Comparison of ENCODE assay signal across 20 cellular contexts in the genomic region with DNA sequence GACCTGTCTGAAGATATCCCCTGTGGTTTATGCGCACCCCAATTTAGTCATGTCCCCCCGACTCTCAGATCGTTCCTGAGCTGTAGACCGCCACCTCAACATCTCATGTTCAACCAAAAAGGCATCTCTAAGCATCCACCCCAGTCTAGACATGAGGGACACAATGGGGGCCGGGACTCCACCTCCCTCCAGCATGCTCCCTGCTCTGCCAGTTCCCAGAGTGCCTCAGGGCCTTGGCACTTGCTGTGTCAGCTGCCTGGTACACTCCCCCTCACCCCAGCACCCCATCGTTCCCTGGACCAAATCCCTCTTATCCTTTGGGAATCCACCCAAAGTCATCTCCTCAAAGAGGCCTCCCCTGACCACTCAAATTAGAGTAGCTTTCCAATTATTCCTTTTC. TPM values are rescaled to one million over a fixed set of nuclear protein-coding genes. Genes with fewer than 3 reads are reported as not detected.
A peak's percentile ranks its signal among the peaks of the same experiment; 100 is the strongest.
DNase-seq lines count a peak whose midpoint lies in the region; TF ChIP-seq lines count a peak whose summit lies in the region.
"Had no signal": no experiment of that assay in that cellular context is flagged by ENCODE, and none has a peak within 500 bp of the region (broad histone marks: within the 10 kb centered on the region; RNA-seq: fewer than 3 reads in every experiment).

No MANE protein-coding gene starts in this region.

- no TSS peak for BruUV-seq in PC-9 (replicated peaks; lab: Mats Ljungman, UMichigan)

- intact Hi-C loops in PC-9 (cut with micrococcal nuclease; ENCODE audit: unreplicated experiment) = no loop called here

- H3K27me3 ChIP-seq in neural progenitor cell (peaks cover 53% of the 10 kb centered on the region), subcutaneous abdominal adipose tissue (ENCODE audit: control insufficient read depth in 5 of 5, insufficient read depth in 4 of 5, low read length in 5 of 5) (no peaks in the 10 kb centered on the region), PC-9 (ENCODE audit: insufficient read depth, low read depth) (peaks cover 17% of the 10 kb centered on the region)
- H3K27me3 ChIP-seq: SJCRH30 had no signal

- H2AFZ ChIP-seq in neural progenitor cell (replicated peaks) (no peak overlapping the region), PC-9 (no peak overlapping the region)

- H3K79me2 ChIP-seq in neural progenitor cell (ENCODE audit: low read depth) (no peaks in the 10 kb centered on the region), PC-9 (ENCODE audit: low read depth) (no peaks in the 10 kb centered on the region)

- H3K9me2 ChIP-seq in PC-9 (ENCODE audit: insufficient read depth) = no peaks in the 10 kb centered on the region

- H3K27ac ChIP-seq in HEK293 (ENCODE audit: extremely low read depth, low read depth, low read length) = no peak overlapping the region
- H3K27ac ChIP-seq in cingulate gyrus (ENCODE audit: low read depth, low read length) = peak overlapping the region; percentile 63
- no peak overlapping the region for H3K27ac ChIP-seq in neural progenitor cell
- H3K27ac ChIP-seq in subcutaneous abdominal adipose tissue (ENCODE audit: low read depth, low read length) = peak overlapping the region; percentile 78
- H3K27ac ChIP-seq in PC-9 = no peak overlapping the region
- H3K27ac ChIP-seq: SJCRH30 had no signal

- H3K9ac ChIP-seq in neural progenitor cell (no peak overlapping the region), subcutaneous abdominal adipose tissue (ENCODE audit: low read length in 5 of 5) (no peak overlapping the region)

- CTCF ChIA-PET in HEK293 (lab: Yijun Ruan, JAX) = no interaction called here
- CTCF ChIA-PET in PC-9 (lab: Charles Lee) = interaction anchor here (0.7 kb wide), 1 partner anchor 792 kb away, joined by 3 read pairs; no protein-coding TSS in a partner anchor

- peaks cover 4% of the 10 kb centered on the region for H4K20me1 ChIP-seq in neural progenitor cell (ENCODE audit: low read depth)
- no peaks in the 10 kb centered on the region for H4K20me1 ChIP-seq in PC-9 (ENCODE audit: insufficient read depth)

- H3K36me3 Mint-ChIP-seq in neural progenitor cell = no peaks in the 10 kb centered on the region
- no peaks in the 10 kb centered on the region for H3K36me3 Mint-ChIP-seq in activated T-cell treated with anti-CD3 and anti-CD28 coated beads, Interleukin-2, amount 50 U/mL, for 24 hours (ENCODE audit: low read depth)

- H3K9me3 ChIP-seq in HEK293 (ENCODE audit: control insufficient read depth, insufficient read depth, low read depth, low read length) = no peaks in the 10 kb centered on the region
- no peaks in the 10 kb centered on the region for H3K9me3 ChIP-seq in neural progenitor cell (ENCODE audit: low read depth)
- H3K9me3 ChIP-seq in subcutaneous abdominal adipose tissue (ENCODE audit: control insufficient read depth in 5 of 5, low read length in 5 of 5) = no peaks in the 10 kb centered on the region
- H3K9me3 ChIP-seq in PC-9 (ENCODE audit: insufficient read depth, low read depth) = no peaks in the 10 kb centered on the region
- H3K9me3 ChIP-seq: SJCRH30 had no signal

- peaks cover 3% of the 10 kb centered on the region; the same call in 1 of the 2 replicates for H3K4me1 ChIP-seq in HEK293 (ENCODE audit: control insufficient read depth, insufficient read depth, low read length)
- peaks cover 10% of the 10 kb centered on the region for H3K4me1 ChIP-seq in neural progenitor cell
- H3K4me1 ChIP-seq in subcutaneous abdominal adipose tissue (ENCODE audit: control insufficient read depth in 5 of 5, insufficient read depth in 5 of 5, low read length in 5 of 5) = peaks cover 13 to 69% (median 59%) of the 10 kb centered on the region in 5 donors
- no peaks in the 10 kb centered on the region for H3K4me1 ChIP-seq in PC-9 (replicated peaks; ENCODE audit: insufficient read depth)
- H3K4me1 ChIP-seq: SJCRH30 had no signal

- no peak overlapping the region for H3K4me2 ChIP-seq in neural progenitor cell
- H3K4me2 ChIP-seq in PC-9 = no peak overlapping the region

- DNase-seq in neural progenitor cell (ENCODE audit: low spot score) = no peak
- DNase-seq in OCI-M2 (lab: John Stamatoyannopoulos, UW; ENCODE audit: unreplicated experiment) = no peak
- DNase-seq in PC-9 = no peak
- no peak for DNase-seq in effector CD8-positive, alpha-beta T cell (lab: John Stamatoyannopoulos, UW)
- DNase-seq in activated T-cell treated with anti-CD3 and anti-CD28 coated beads, Interleukin-2, amount 50 U/mL, for 24 hours = no peak
- DNase-seq: activated CD4-positive, alpha-beta T cell treated with anti-CD3 and anti-CD28 coated beads, Interleukin-2, amount 50 U/mL, for 1 hour; activated naive CD4-positive, alpha-beta T cell treated with Interleukin-2 at 50 U/mL for 16 hours; CD4-positive, alpha-beta T cell; cerebellar nuclear complex; DMS53; endodermal cell; H7; NCI-H1105 treated with DMSO at 0.1 percent for 48 hours; NCI-H524; SJCRH30; stimulated activated CD4-positive, alpha-beta T cell treated with anti-CD3 and anti-CD28 coated beads, Interleukin-4, amount 100 ng/mL, for 24 hours had no signal

- H3K4me3 ChIP-seq in HEK293 (ENCODE audit: low read depth, low read length) (no peak overlapping the region), neural progenitor cell (no peak overlapping the region), subcutaneous abdominal adipose tissue (ENCODE audit: low read depth in 1 of 5, low read length in 5 of 5) (no peak overlapping the region), PC-9 (no peak overlapping the region)
- H3K4me3 ChIP-seq: SJCRH30 had no signal

- no peak overlapping the region for H3K27ac Mint-ChIP-seq in neural progenitor cell
- no peak overlapping the region for H3K27ac Mint-ChIP-seq in activated T-cell treated with anti-CD3 and anti-CD28 coated beads, Interleukin-2, amount 50 U/mL, for 24 hours
- H3K27ac Mint-ChIP-seq: CD4-positive, alpha-beta T cell; endodermal cell; T-helper 1 cell treated with Interleukin-12 subunit alpha and Interleukin-12 subunit beta and Interleukin-4 antibody, amounts not matched to agents 30 μg/mL and 1 μg/mL, for 36 hours had no signal

- POLR2A ChIA-PET in HEK293 (lab: Yijun Ruan, JAX) = interaction anchor here (0.7 kb wide), 1 partner anchor 26 kb away, joined by 5 read pairs; no protein-coding TSS in a partner anchor
- POLR2A ChIA-PET in PC-9 (lab: Charles Lee; ENCODE audit: unreplicated experiment) = no interaction called here

- H3K4me1 Mint-ChIP-seq in neural progenitor cell = peaks cover 13% of the 10 kb centered on the region
- no peaks in the 10 kb centered on the region for H3K4me1 Mint-ChIP-seq in activated T-cell treated with anti-CD3 and anti-CD28 coated beads, Interleukin-2, amount 50 U/mL, for 24 hours (ENCODE audit: low read depth)

- peak overlapping the region; percentile 11 for H3K4me3 Mint-ChIP-seq in neural progenitor cell
- H3K4me3 Mint-ChIP-seq in activated T-cell treated with anti-CD3 and anti-CD28 coated beads, Interleukin-2, amount 50 U/mL, for 24 hours = no peak overlapping the region
- H3K4me3 Mint-ChIP-seq: CD4-positive, alpha-beta T cell; endodermal cell; T-helper 1 cell treated with Interleukin-12 subunit alpha and Interleukin-12 subunit beta and Interleukin-4 antibody, amounts not matched to agents 30 μg/mL and 1 μg/mL, for 36 hours had no signal

- H3F3A ChIP-seq in neural progenitor cell (ENCODE audit: low read depth) (no peaks in the 10 kb centered on the region), PC-9 (ENCODE audit: insufficient read depth, low read depth) (no peaks in the 10 kb centered on the region)

- H3K36me3 ChIP-seq in HEK293 (ENCODE audit: control insufficient read depth in 2 of 2, insufficient read depth in 1 of 2, low read length in 2 of 2) (no peaks in the 10 kb centered on the region), neural progenitor cell (no peaks in the 10 kb centered on the region), subcutaneous abdominal adipose tissue (ENCODE audit: control insufficient read depth in 5 of 5, insufficient read depth in 5 of 5, low read length in 5 of 5) (peaks cover 0 to 24% (median 10%) of the 10 kb centered on the region in 5 donors), PC-9 (ENCODE audit: low read depth) (no peaks in the 10 kb centered on the region)
- H3K36me3 ChIP-seq: SJCRH30 had no signal

- TF ChIP-seq CTCF in HEK293 (tag by site-specific recombination; IDR thresholded peaks at IDR 0.05) (no peak), neural progenitor cell (IDR thresholded peaks at IDR 0.05) (no peak), PC-9 (conservative IDR thresholded peaks at IDR 0.05) (no peak)

- peaks cover 4% of the 10 kb centered on the region for H3K27me3 Mint-ChIP-seq in neural progenitor cell (ENCODE audit: insufficient read depth, low read depth)
- H3K27me3 Mint-ChIP-seq in activated T-cell treated with anti-CD3 and anti-CD28 coated beads, Interleukin-2, amount 50 U/mL, for 24 hours = peaks cover 14% of the 10 kb centered on the region

- no peaks in the 10 kb centered on the region for H3K9me3 Mint-ChIP-seq in neural progenitor cell
- no peaks in the 10 kb centered on the region for H3K9me3 Mint-ChIP-seq in activated T-cell treated with anti-CD3 and anti-CD28 coated beads, Interleukin-2, amount 50 U/mL, for 24 hours
- H3K9me3 Mint-ChIP-seq: CD4-positive, alpha-beta T cell; endodermal cell; T-helper 1 cell treated with Interleukin-12 subunit alpha and Interleukin-12 subunit beta and Interleukin-4 antibody, amounts not matched to agents 30 μg/mL and 1 μg/mL, for 36 hours had no signal

TF ChIP-seq in HEK293, 187 proteins besides CTCF, POLR2A, EP300 and RAD21 (continues in another document):
- TF ChIP-seq, protein P1, sequence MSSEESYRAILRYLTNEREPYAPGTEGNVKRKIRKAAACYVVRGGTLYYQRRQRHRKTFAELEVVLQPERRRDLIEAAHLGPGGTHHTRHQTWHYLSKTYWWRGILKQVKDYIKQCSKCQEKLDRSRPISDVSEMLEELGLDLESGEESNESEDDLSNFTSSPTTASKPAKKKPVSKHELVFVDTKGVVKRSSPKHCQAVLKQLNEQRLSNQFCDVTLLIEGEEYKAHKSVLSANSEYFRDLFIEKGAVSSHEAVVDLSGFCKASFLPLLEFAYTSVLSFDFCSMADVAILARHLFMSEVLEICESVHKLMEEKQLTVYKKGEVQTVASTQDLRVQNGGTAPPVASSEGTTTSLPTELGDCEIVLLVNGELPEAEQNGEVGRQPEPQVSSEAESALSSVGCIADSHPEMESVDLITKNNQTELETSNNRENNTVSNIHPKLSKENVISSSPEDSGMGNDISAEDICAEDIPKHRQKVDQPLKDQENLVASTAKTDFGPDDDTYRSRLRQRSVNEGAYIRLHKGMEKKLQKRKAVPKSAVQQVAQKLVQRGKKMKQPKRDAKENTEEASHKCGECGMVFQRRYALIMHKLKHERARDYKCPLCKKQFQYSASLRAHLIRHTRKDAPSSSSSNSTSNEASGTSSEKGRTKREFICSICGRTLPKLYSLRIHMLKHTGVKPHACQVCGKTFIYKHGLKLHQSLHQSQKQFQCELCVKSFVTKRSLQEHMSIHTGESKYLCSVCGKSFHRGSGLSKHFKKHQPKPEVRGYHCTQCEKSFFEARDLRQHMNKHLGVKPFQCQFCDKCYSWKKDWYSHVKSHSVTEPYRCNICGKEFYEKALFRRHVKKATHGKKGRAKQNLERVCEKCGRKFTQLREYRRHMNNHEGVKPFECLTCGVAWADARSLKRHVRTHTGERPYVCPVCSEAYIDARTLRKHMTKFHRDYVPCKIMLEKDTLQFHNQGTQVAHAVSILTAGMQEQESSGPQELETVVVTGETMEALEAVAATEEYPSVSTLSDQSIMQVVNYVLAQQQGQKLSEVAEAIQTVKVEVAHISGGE (tag by site-specific recombination; conservative IDR thresholded peaks at IDR 0.05; ENCODE audit: low read depth) = no peak

RNA-seq across cellular contexts. Expression of a gene that starts 22.2 kb away (rescaled TPM):
- 0.24 and 2.3 TPM in 2 replicates for total RNA-seq in neural progenitor cell (ENCODE audit: low replicate concordance)
- total RNA-seq in PC-9 (2021) = 5.5 and 6.0 TPM in 2 replicates

Comparison
In these comparisons a context has a peak if more than half of its experiments do, and no peak if none do; other contexts are left out.
1. H3K27ac ChIP-seq: peak in cingulate gyrus (single experiment) and subcutaneous abdominal adipose tissue (single experiment); none in HEK293 (single experiment), neural progenitor cell (single experiment) and PC-9 (single experiment).